Comparison of ENCODE assay signal across 1 cellular context in the genomic region with DNA sequence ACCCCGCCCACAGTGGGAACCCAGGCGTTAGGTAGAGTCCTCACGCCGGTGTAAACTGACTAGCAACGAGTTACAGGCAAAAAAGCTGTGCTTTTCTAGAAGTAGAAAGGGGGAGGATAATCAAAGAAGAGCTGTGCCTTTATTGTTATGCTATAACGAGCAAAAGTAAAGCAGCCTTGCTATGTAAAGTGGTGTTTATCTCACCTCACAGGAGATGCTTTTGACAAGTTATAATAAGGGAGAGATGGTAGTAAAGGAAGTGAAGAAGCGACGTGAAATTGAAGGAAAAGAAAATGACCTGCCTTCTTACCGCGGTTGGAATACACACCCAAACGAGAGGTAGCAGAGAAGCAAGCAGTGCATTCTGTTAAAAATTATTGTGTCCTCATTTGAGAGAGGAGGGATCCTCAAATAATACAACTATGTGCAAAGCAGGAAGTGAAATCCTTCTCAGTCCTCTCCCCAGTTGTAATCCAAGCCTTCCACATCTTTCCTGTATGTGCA.
A peak's percentile ranks its signal among the peaks of the same experiment; 100 is the strongest.
TF ChIP-seq lines count a peak whose summit lies in the region.

No MANE protein-coding gene starts in this region.

TF ChIP-seq in HCT116, 20 proteins besides CTCF, POLR2A, EP300 and RAD21 (continued from another document):
- TF ChIP-seq, protein P1, sequence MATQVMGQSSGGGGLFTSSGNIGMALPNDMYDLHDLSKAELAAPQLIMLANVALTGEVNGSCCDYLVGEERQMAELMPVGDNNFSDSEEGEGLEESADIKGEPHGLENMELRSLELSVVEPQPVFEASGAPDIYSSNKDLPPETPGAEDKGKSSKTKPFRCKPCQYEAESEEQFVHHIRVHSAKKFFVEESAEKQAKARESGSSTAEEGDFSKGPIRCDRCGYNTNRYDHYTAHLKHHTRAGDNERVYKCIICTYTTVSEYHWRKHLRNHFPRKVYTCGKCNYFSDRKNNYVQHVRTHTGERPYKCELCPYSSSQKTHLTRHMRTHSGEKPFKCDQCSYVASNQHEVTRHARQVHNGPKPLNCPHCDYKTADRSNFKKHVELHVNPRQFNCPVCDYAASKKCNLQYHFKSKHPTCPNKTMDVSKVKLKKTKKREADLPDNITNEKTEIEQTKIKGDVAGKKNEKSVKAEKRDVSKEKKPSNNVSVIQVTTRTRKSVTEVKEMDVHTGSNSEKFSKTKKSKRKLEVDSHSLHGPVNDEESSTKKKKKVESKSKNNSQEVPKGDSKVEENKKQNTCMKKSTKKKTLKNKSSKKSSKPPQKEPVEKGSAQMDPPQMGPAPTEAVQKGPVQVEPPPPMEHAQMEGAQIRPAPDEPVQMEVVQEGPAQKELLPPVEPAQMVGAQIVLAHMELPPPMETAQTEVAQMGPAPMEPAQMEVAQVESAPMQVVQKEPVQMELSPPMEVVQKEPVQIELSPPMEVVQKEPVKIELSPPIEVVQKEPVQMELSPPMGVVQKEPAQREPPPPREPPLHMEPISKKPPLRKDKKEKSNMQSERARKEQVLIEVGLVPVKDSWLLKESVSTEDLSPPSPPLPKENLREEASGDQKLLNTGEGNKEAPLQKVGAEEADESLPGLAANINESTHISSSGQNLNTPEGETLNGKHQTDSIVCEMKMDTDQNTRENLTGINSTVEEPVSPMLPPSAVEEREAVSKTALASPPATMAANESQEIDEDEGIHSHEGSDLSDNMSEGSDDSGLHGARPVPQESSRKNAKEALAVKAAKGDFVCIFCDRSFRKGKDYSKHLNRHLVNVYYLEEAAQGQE (IDR thresholded peaks at IDR 0.05; ENCODE audit: low read depth) = no peak
- TF ChIP-seq ELF1 (IDR thresholded peaks at IDR 0.05; ENCODE audit: borderline replicate concordance, low read depth) = peak; percentile 22; the same call in 1 of the 2 replicates
